ENCODE assay signal across 10 cellular contexts in genomic region chr19:6489278-6490061, GRCh38. TPM values are rescaled to one million over a fixed set of nuclear protein-coding genes. Genes with fewer than 3 reads are reported as not detected.
A peak's percentile ranks its signal among the peaks of the same experiment; 100 is the strongest.
DNase-seq lines count a peak whose midpoint lies in the region; ATAC-seq lines count a peak whose summit lies in the region.
"Had no signal": no experiment of that assay in that cellular context is flagged by ENCODE, and none has a peak within 500 bp of the region (broad histone marks: within the 10 kb centered on the region; RNA-seq: fewer than 3 reads in every experiment).

No MANE protein-coding gene starts in this region.

- no peak for DNase-seq in activated T-cell treated with anti-CD3 and anti-CD28 coated beads, Interleukin-2, amount 50 U/mL, for 4 hours
- no peak for DNase-seq in activated T-cell treated with anti-CD3 and anti-CD28 coated beads, Interleukin-2, amount 50 U/mL, for 1 hour
- DNase-seq in NCI-H2196 (lab: John Stamatoyannopoulos, UW; ENCODE audit: unreplicated experiment) (no peak), left lobe of liver (ENCODE audit: low spot score) (no peak), NCI-H1436 (lab: John Stamatoyannopoulos, UW) (no peak)
- DNase-seq: NCI-H1417 had no signal

- H3K4me3 Mint-ChIP-seq in activated T-cell treated with anti-CD3 and anti-CD28 coated beads, Interleukin-2, amount 50 U/mL, for 4 hours, result peak overlapping the region; percentile 71
- peak overlapping the region; percentile 57 for H3K4me3 Mint-ChIP-seq in activated naive CD4-positive, alpha-beta T cell treated with anti-CD3 and anti-CD28 coated beads, Interleukin-2, amount 50 U/mL, for 24 hours
- H3K4me3 Mint-ChIP-seq in stimulated activated naive CD8-positive, alpha-beta T cell treated with anti-CD3 and anti-CD28 coated beads, Interleukin-15, Interleukin-2, amounts not matched to agents 100 ng/mL and 50 ng/mL, for 24 hours, result peak overlapping the region; percentile 76

- H3K27me3 Mint-ChIP-seq in activated T-cell treated with anti-CD3 and anti-CD28 coated beads, Interleukin-2, amount 50 U/mL, for 4 hours (ENCODE audit: low read depth), result no peaks in the 10 kb centered on the region
- no peaks in the 10 kb centered on the region for H3K27me3 Mint-ChIP-seq in activated naive CD4-positive, alpha-beta T cell treated with anti-CD3 and anti-CD28 coated beads, Interleukin-2, amount 50 U/mL, for 24 hours
- no peaks in the 10 kb centered on the region for H3K27me3 Mint-ChIP-seq in stimulated activated naive CD8-positive, alpha-beta T cell treated with anti-CD3 and anti-CD28 coated beads, Interleukin-15, Interleukin-2, amounts not matched to agents 100 ng/mL and 50 ng/mL, for 24 hours

- H3K36me3 Mint-ChIP-seq in activated T-cell treated with anti-CD3 and anti-CD28 coated beads, Interleukin-2, amount 50 U/mL, for 4 hours (ENCODE audit: insufficient read depth), result no peaks in the 10 kb centered on the region
- peaks cover 3% of the 10 kb centered on the region for H3K36me3 Mint-ChIP-seq in activated naive CD4-positive, alpha-beta T cell treated with anti-CD3 and anti-CD28 coated beads, Interleukin-2, amount 50 U/mL, for 24 hours
- H3K36me3 Mint-ChIP-seq in stimulated activated naive CD8-positive, alpha-beta T cell treated with anti-CD3 and anti-CD28 coated beads, Interleukin-15, Interleukin-2, amounts not matched to agents 100 ng/mL and 50 ng/mL, for 24 hours (ENCODE audit: low read depth), result no peaks in the 10 kb centered on the region

- no peak overlapping the region for H3K27ac Mint-ChIP-seq in activated naive CD4-positive, alpha-beta T cell treated with anti-CD3 and anti-CD28 coated beads, Interleukin-2, amount 50 U/mL, for 24 hours
- H3K27ac Mint-ChIP-seq in stimulated activated naive CD8-positive, alpha-beta T cell treated with anti-CD3 and anti-CD28 coated beads, Interleukin-15, Interleukin-2, amounts not matched to agents 100 ng/mL and 50 ng/mL, for 24 hours, result peak overlapping the region; percentile 63

- H3K4me1 Mint-ChIP-seq in activated T-cell treated with anti-CD3 and anti-CD28 coated beads, Interleukin-2, amount 50 U/mL, for 4 hours (ENCODE audit: low read depth), result peaks cover 11% of the 10 kb centered on the region
- H3K4me1 Mint-ChIP-seq in activated naive CD4-positive, alpha-beta T cell treated with anti-CD3 and anti-CD28 coated beads, Interleukin-2, amount 50 U/mL, for 24 hours, result peaks cover 7% of the 10 kb centered on the region
- peaks cover 16% of the 10 kb centered on the region for H3K4me1 Mint-ChIP-seq in stimulated activated naive CD8-positive, alpha-beta T cell treated with anti-CD3 and anti-CD28 coated beads, Interleukin-15, Interleukin-2, amounts not matched to agents 100 ng/mL and 50 ng/mL, for 24 hours (ENCODE audit: low read depth)

- peak; percentile 74 to 81 for ATAC-seq in activated T-cell treated with anti-CD3 and anti-CD28 coated beads, Interleukin-2, amount 50 U/mL, for 4 hours
- peak; percentile 56 for ATAC-seq in HG03432 (IDR thresholded peaks at IDR 0.05; ENCODE audit: unreplicated experiment)
- no peak for ATAC-seq in left lobe of liver
- ATAC-seq: esophagus mucosa had no signal

- H3K9me3 Mint-ChIP-seq in activated T-cell treated with anti-CD3 and anti-CD28 coated beads, Interleukin-2, amount 50 U/mL, for 4 hours, result peaks cover 4% of the 10 kb centered on the region
- H3K9me3 Mint-ChIP-seq in activated naive CD4-positive, alpha-beta T cell treated with anti-CD3 and anti-CD28 coated beads, Interleukin-2, amount 50 U/mL, for 24 hours, result no peaks in the 10 kb centered on the region
- peaks cover 9% of the 10 kb centered on the region for H3K9me3 Mint-ChIP-seq in stimulated activated naive CD8-positive, alpha-beta T cell treated with anti-CD3 and anti-CD28 coated beads, Interleukin-15, Interleukin-2, amounts not matched to agents 100 ng/mL and 50 ng/mL, for 24 hours

RNA-seq across cellular contexts. Expression of gene DENND1C, which starts 7.9 kb away (rescaled TPM):
- 10 to 100 TPM; 50.9 to 59.1 (median 55.8) TPM for total RNA-seq in activated T-cell treated with anti-CD3 and anti-CD28 coated beads, Interleukin-2, amount 50 U/mL, for 4 hours
- total RNA-seq in left lobe of liver, result 1.1 TPM

RNA-seq across cellular contexts. Expression of gene TUBB4A, which starts 12.6 kb away (rescaled TPM):
- 1 to 10 TPM; 4.8 to 9.2 (median 7.8) TPM for total RNA-seq in activated T-cell treated with anti-CD3 and anti-CD28 coated beads, Interleukin-2, amount 50 U/mL, for 4 hours
- total RNA-seq in left lobe of liver, result 0.70 TPM

RNA-seq across cellular contexts. Expression of gene CRB3, which starts 25.4 kb away (rescaled TPM):
- total RNA-seq in activated T-cell treated with anti-CD3 and anti-CD28 coated beads, Interleukin-2, amount 50 U/mL, for 4 hours, result 1 to 10 TPM; 1.6 to 1.8 (median 1.8) TPM
- total RNA-seq in left lobe of liver, result 25.9 TPM

RNA-seq across cellular contexts. Expression of gene SLC25A23, which starts 29.9 kb away (rescaled TPM):
- 10 to 100 TPM; 10.5 to 12.4 (median 11.9) TPM for total RNA-seq in activated T-cell treated with anti-CD3 and anti-CD28 coated beads, Interleukin-2, amount 50 U/mL, for 4 hours
- total RNA-seq in left lobe of liver, result 40.3 TPM

RNA-seq across cellular contexts. Expression of gene TNFSF9, which starts 41.4 kb away (rescaled TPM):
- total RNA-seq in activated T-cell treated with anti-CD3 and anti-CD28 coated beads, Interleukin-2, amount 50 U/mL, for 4 hours, result 1 to 10 TPM; 3.5 to 7.4 (median 3.8) TPM
- total RNA-seq in left lobe of liver, result 0.13 TPM

Comparison
In these comparisons a context has a peak if more than half of its experiments do, and no peak if none do; other contexts are left out.
1. RNA of gene DENND1C, which starts 7.9 kb away (total RNA-seq): 50.9 to 59.1 TPM in activated T-cell treated with anti-CD3 and anti-CD28 coated beads, Interleukin-2, amount 50 U/mL, for 4 hours; 1.1 TPM in left lobe of liver (single experiment); every median in the first group is over 10 times any median in the second.
2. Peak in every context shown above with its lines, with median percentiles within 50 percentile points of each other: H3K4me3 Mint-ChIP-seq.